20 cellular contexts compared by ENCODE assay signal in the genomic region with DNA sequence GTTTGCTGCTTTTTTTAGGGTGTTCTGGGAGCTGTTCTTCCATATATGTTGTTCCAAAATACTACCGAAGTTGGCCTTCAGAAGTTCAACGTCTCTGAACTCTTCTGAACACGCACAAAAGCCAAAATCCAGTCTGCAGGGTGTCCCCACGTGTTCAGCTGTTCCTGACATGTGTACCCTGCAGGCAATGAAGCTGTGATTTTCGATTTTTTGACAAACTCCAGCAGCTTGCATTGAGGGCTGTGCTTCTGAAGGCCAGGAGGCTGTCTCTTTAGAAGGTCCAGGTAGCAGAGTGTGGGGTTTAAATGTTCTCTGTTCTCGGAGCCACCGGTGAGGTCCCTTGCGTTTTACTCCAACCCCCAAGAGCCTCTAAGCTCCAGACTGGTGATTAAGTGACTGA.
DNase-seq lines count a peak whose midpoint lies in the region; ATAC-seq and TF ChIP-seq lines count a peak whose summit lies in the region.
"Had no signal": no experiment of that assay in that cellular context is flagged by ENCODE, and none has a peak within 500 bp of the region (broad histone marks: within the 10 kb centered on the region; RNA-seq: fewer than 3 reads in every experiment).

No MANE protein-coding gene starts in this region.

- H3K36me3 Mint-ChIP-seq in HFFc6 (ENCODE audit: low read depth) (peaks cover 42% of the 10 kb centered on the region), WTC11 (peaks cover 2% of the 10 kb centered on the region; the same call in 1 of the 2 replicates), nephron progenitor cell (ENCODE audit: low read depth) (peaks cover 64% of the 10 kb centered on the region)
- no peaks in the 10 kb centered on the region for H3K36me3 Mint-ChIP-seq in activated CD4-positive, alpha-beta memory T cell treated with anti-CD3 and anti-CD28 coated beads for 36 hours
- H3K36me3 Mint-ChIP-seq: CD4-positive, alpha-beta memory T cell had no signal

- no peaks in the 10 kb centered on the region for H3K4me1 Mint-ChIP-seq in HFFc6 (ENCODE audit: low read depth)
- peaks cover 41% of the 10 kb centered on the region for H3K4me1 Mint-ChIP-seq in WTC11
- H3K4me1 Mint-ChIP-seq in nephron progenitor cell, result peaks cover 87% of the 10 kb centered on the region
- H3K4me1 Mint-ChIP-seq in activated CD4-positive, alpha-beta memory T cell treated with anti-CD3 and anti-CD28 coated beads for 36 hours (ENCODE audit: low read depth), result no peaks in the 10 kb centered on the region

- TF ChIP-seq POLR2A in suprapubic skin (IDR thresholded peaks at IDR 0.05), result no peak

- TF ChIP-seq EP300 in suprapubic skin (IDR thresholded peaks at IDR 0.05), result no peak

- H3K4me3 ChIP-seq in suprapubic skin (no peak overlapping the region), psoas muscle (no peak overlapping the region)
- H3K4me3 ChIP-seq: A549, PC-9 had no signal

- H3K27ac ChIP-seq in suprapubic skin, result peak overlapping the region; percentile 45
- H3K27ac ChIP-seq in psoas muscle, result no peak overlapping the region
- H3K27ac ChIP-seq: A549, PC-9 had no signal

- H3K4me1 ChIP-seq in suprapubic skin, result peaks cover 12% of the 10 kb centered on the region
- H3K4me1 ChIP-seq in psoas muscle, result no peaks in the 10 kb centered on the region
- H3K4me1 ChIP-seq: A549 had no signal

- ATAC-seq in WTC11 (no peak), psoas muscle (no peak), GM19452 (IDR thresholded peaks at IDR 0.05; ENCODE audit: unreplicated experiment) (no peak)
- ATAC-seq: HCT116 had no signal

- H3K36me3 ChIP-seq in suprapubic skin (peaks cover 6% of the 10 kb centered on the region), psoas muscle (ENCODE audit: insufficient read depth in 1 of 2, low read depth in 1 of 2) (peaks cover 0 to 12% of the 10 kb centered on the region in 2 donors)

- DNase-seq in HFFc6 (no peak), WTC11 (ENCODE audit: low spot score) (no peak), nephron progenitor cell (no peak), suprapubic skin (ENCODE audit: low spot score in 2 of 2) (no peak), psoas muscle (no peak)
- no peak for DNase-seq in activated CD4-positive, alpha-beta memory T cell treated with anti-CD3 and anti-CD28 coated beads for 36 hours
- DNase-seq: AML-193; C1 segment of cervical spinal cord; CD4-positive, alpha-beta memory T cell; KG1; NCI-H1048; NCI-H1417; NCI-H2029 treated with DMSO at 0.1 percent for 48 hours; NCI-H446 treated with DMSO at 0.1 percent for 48 hours; NCI-H526 treated with DMSO at 0.1 percent for 48 hours; PC-9; Right ventricle myocardium superior had no signal

- H3K27ac Mint-ChIP-seq in HFFc6 (peak overlapping the region; percentile 55), WTC11 (peak overlapping the region; percentile 21; the same call in 1 of the 2 replicates), nephron progenitor cell (peak overlapping the region; percentile 17)
- H3K27ac Mint-ChIP-seq in activated CD4-positive, alpha-beta memory T cell treated with anti-CD3 and anti-CD28 coated beads for 36 hours, result no peak overlapping the region
- H3K27ac Mint-ChIP-seq: CD4-positive, alpha-beta memory T cell had no signal

- TF ChIP-seq CTCF in HFFc6 (IDR thresholded peaks at IDR 0.05) (no peak), WTC11 (IDR thresholded peaks at IDR 0.05) (no peak), nephron progenitor cell (IDR thresholded peaks at IDR 0.05) (no peak), suprapubic skin (IDR thresholded peaks at IDR 0.05) (no peak), psoas muscle (IDR thresholded peaks at IDR 0.05) (no peak)

- H3K27me3 Mint-ChIP-seq in HFFc6 (ENCODE audit: insufficient read depth) (peaks cover 6% of the 10 kb centered on the region), WTC11 (ENCODE audit: low read depth) (no peaks in the 10 kb centered on the region), nephron progenitor cell (ENCODE audit: low read depth, poor library complexity) (peaks cover 3% of the 10 kb centered on the region)
- no peaks in the 10 kb centered on the region for H3K27me3 Mint-ChIP-seq in activated CD4-positive, alpha-beta memory T cell treated with anti-CD3 and anti-CD28 coated beads for 36 hours

- POLR2A ChIA-PET in WTC11 (lab: Charles Lee), result no interaction called here
- POLR2A ChIA-PET in activated CD4-positive, alpha-beta memory T cell treated with anti-CD3 and anti-CD28 coated beads for 36 hours (lab: Charles Lee), result no interaction called here

- H3K9me3 Mint-ChIP-seq in HFFc6, result no peaks in the 10 kb centered on the region
- no peaks in the 10 kb centered on the region for H3K9me3 Mint-ChIP-seq in WTC11
- H3K9me3 Mint-ChIP-seq in nephron progenitor cell, result no peaks in the 10 kb centered on the region
- H3K9me3 Mint-ChIP-seq in activated CD4-positive, alpha-beta memory T cell treated with anti-CD3 and anti-CD28 coated beads for 36 hours, result no peaks in the 10 kb centered on the region
- H3K9me3 Mint-ChIP-seq: CD4-positive, alpha-beta memory T cell had no signal

- CTCF ChIA-PET in WTC11 (lab: Charles Lee), result no interaction called here
- CTCF ChIA-PET in activated CD4-positive, alpha-beta memory T cell treated with anti-CD3 and anti-CD28 coated beads for 36 hours (lab: Charles Lee), result no interaction called here

- no peak overlapping the region for H3K4me3 Mint-ChIP-seq in HFFc6
- H3K4me3 Mint-ChIP-seq in WTC11, result no peak overlapping the region
- peak overlapping the region; percentile 30 for H3K4me3 Mint-ChIP-seq in nephron progenitor cell
- no peak overlapping the region for H3K4me3 Mint-ChIP-seq in activated CD4-positive, alpha-beta memory T cell treated with anti-CD3 and anti-CD28 coated beads for 36 hours
- H3K4me3 Mint-ChIP-seq: CD4-positive, alpha-beta memory T cell had no signal

- no peaks in the 10 kb centered on the region for H3K9me3 ChIP-seq in suprapubic skin
- H3K9me3 ChIP-seq in psoas muscle, result no peaks in the 10 kb centered on the region
- H3K9me3 ChIP-seq: A549 had no signal

- H3K27me3 ChIP-seq in suprapubic skin (no peaks in the 10 kb centered on the region), psoas muscle (ENCODE audit: insufficient read depth in 3 of 3, low read length in 2 of 3) (no peaks in the 10 kb centered on the region)

- 59% methylated on average over 8 of the region's 8 CpGs for WGBS in suprapubic skin
- WGBS in psoas muscle, 3 donors, result 72 to 85% (median 77%) methylated on average over 8 of the region's 8 CpGs

- intact Hi-C loops in activated CD4-positive, alpha-beta memory T cell treated with anti-CD3 and anti-CD28 coated beads for 36 hours (cut with micrococcal nuclease), result no loop called here
- intact Hi-C loops in psoas muscle (cut with DNase I), result no loop called here

TF ChIP-seq in WTC11, 78 proteins besides CTCF, POLR2A, EP300 and RAD21 (continues in another document):
- TF ChIP-seq, protein P1, sequence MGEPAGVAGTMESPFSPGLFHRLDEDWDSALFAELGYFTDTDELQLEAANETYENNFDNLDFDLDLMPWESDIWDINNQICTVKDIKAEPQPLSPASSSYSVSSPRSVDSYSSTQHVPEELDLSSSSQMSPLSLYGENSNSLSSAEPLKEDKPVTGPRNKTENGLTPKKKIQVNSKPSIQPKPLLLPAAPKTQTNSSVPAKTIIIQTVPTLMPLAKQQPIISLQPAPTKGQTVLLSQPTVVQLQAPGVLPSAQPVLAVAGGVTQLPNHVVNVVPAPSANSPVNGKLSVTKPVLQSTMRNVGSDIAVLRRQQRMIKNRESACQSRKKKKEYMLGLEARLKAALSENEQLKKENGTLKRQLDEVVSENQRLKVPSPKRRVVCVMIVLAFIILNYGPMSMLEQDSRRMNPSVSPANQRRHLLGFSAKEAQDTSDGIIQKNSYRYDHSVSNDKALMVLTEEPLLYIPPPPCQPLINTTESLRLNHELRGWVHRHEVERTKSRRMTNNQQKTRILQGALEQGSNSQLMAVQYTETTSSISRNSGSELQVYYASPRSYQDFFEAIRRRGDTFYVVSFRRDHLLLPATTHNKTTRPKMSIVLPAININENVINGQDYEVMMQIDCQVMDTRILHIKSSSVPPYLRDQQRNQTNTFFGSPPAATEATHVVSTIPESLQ (CRISPR knock-in tag; IDR thresholded peaks at IDR 0.05), result no peak
- TF ChIP-seq IRF2 (CRISPR knock-in tag; IDR thresholded peaks at IDR 0.05; ENCODE audit: borderline replicate concordance, low read depth), result no peak
- no peak for TF ChIP-seq ZNF219 (CRISPR knock-in tag; IDR thresholded peaks at IDR 0.05; ENCODE audit: borderline replicate concordance)
- TF ChIP-seq JAZF1 (CRISPR knock-in tag; IDR thresholded peaks at IDR 0.05), result no peak
- no peak for TF ChIP-seq MXD4 (CRISPR knock-in tag; IDR thresholded peaks at IDR 0.05; ENCODE audit: borderline replicate concordance)
- no peak for TF ChIP-seq FOXK1 (CRISPR knock-in tag; IDR thresholded peaks at IDR 0.05)
- no peak for TF ChIP-seq CREM (CRISPR knock-in tag; IDR thresholded peaks at IDR 0.05)
- TF ChIP-seq, protein P2, sequence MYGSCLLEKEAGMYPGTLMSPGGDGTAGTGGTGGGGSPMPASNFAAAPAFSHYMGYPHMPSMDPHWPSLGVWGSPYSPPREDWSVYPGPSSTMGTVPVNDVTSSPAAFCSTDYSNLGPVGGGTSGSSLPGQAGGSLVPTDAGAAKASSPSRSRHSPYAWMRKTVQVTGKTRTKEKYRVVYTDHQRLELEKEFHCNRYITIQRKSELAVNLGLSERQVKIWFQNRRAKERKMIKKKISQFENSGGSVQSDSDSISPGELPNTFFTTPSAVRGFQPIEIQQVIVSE (CRISPR knock-in tag; IDR thresholded peaks at IDR 0.05; ENCODE audit: borderline replicate concordance), result no peak
- TF ChIP-seq, protein P3, sequence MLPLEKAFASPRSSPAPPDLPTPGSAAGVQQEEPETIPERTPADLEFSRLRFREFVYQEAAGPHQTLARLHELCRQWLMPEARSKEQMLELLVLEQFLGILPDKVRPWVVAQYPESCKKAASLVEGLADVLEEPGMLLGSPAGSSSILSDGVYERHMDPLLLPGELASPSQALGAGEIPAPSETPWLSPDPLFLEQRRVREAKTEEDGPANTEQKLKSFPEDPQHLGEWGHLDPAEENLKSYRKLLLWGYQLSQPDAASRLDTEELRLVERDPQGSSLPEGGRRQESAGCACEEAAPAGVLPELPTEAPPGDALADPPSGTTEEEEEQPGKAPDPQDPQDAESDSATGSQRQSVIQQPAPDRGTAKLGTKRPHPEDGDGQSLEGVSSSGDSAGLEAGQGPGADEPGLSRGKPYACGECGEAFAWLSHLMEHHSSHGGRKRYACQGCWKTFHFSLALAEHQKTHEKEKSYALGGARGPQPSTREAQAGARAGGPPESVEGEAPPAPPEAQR (CRISPR knock-in tag; IDR thresholded peaks at IDR 0.05), result no peak
- TF ChIP-seq KAT7 (CRISPR knock-in tag; IDR thresholded peaks at IDR 0.05; ENCODE audit: borderline replicate concordance), result no peak
- no peak for TF ChIP-seq ELF4 (CRISPR knock-in tag; IDR thresholded peaks at IDR 0.05; ENCODE audit: low read depth)
